In the genomic region with DNA sequence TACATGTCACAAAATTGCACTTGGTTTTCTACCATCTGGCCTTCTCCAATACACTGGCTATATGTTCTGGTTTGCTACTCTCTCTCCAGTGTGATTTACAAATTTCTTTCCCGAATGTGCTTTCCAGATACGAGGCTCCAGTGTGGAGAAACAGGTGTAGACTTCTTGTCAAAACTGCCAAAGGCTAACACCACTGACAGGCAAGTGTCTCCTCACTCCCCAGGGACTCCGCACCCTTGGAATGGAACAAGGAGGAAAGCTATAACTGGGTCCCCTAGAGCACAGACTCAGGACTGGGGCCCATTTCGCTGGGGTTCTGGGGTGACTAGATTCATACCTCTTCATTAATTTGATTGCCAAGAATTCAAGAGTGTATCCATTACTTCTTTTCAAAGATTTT, we compare ENCODE assay signal across 13 cellular contexts.
"Had no signal": no experiment of that assay in that cellular context is flagged by ENCODE, and none has a peak within 500 bp of the region (broad histone marks: within the 10 kb centered on the region; RNA-seq: fewer than 3 reads in every experiment).

No MANE protein-coding gene starts in this region.

- H3K4me3 ChIP-seq: cardiac muscle cell, colonic mucosa, mucosa of descending colon, tibial nerve had no signal

- DNase-seq: activated CD4-positive, alpha-beta T cell treated with anti-CD3 and anti-CD28 coated beads, Interleukin-2, amount 50 U/mL, for 4 hours; activated gamma-delta T cell treated with Interleukin-2 at 50 U/mL for 16 hours; activated naive CD8-positive, alpha-beta T cell treated with anti-CD3 and anti-CD28 coated beads, Interleukin-2, amount 10 ng/mL, durations not matched to agents 7 days and 5 days; activated T-cell treated with anti-CD3 and anti-CD28 coated beads, Interleukin-2, amount 50 U/mL, for 72 hours; colonic mucosa; effector memory CD4-positive, alpha-beta T cell; erythroblast; left colon; mucosa of descending colon; natural killer cell; T-helper 17 cell had no signal

- ATAC-seq: activated T-cell treated with anti-CD3 and anti-CD28 coated beads, Interleukin-2, amount 50 U/mL, for 72 hours; left colon; natural killer cell; T-helper 17 cell had no signal

- H3K4me1 ChIP-seq: colonic mucosa had no signal

- H3K27ac ChIP-seq: cardiac muscle cell, colonic mucosa, tibial nerve had no signal

- H3K9me3 ChIP-seq: colonic mucosa, mucosa of descending colon, tibial nerve had no signal

- H3K27me3 ChIP-seq: cardiac muscle cell, colonic mucosa, tibial nerve had no signal

- H3K36me3 ChIP-seq: cardiac muscle cell, colonic mucosa, tibial nerve had no signal
